Comparison of ENCODE assay signal across 8 cellular contexts in the genomic region with DNA sequence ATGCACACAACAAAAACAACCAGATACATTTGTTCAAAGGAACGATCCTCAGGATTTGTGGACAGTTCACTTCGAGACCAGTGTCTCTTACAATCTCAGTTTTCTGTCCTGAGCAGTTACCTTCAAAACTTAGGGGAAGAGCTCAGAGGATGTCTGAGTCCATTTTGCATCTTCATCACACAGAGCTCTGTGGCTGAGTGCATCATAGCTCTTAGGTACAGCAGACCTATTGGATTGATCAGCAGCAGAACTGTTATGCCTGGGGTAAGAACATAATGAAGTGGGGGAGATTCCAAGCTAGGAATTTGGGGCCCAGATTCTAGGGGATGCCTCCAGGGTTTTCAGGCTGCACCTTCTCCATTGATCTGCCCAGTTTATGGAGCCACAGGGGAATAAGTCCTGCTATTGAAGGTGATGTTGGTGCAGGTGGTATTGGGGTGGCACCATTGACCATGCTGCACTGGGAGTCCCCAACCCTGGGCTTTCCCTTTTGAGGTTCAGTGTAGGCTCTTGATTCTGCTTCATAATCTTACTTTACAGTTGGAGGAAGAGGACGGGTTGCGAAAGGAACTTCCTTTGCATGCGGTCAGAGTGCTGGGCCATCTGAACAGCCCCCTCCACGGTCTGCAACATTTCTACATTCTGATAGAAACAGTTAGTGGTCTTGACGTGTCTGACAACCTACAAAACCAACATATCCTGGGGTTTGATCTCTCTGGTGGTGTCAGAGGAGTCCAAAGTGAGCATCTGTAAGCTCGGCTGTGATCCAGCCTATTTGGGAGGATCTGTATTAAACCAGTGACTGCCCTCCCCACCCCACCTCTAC.
A peak's percentile ranks its signal among the peaks of the same experiment; 100 is the strongest.
DNase-seq lines count a peak whose midpoint lies in the region; ATAC-seq and TF ChIP-seq lines count a peak whose summit lies in the region.

No MANE protein-coding gene starts in this region.

- H3K9me3 Mint-ChIP-seq in IgD-negative memory B cell = peaks cover 1 to 2% (median 1%) of the 10 kb centered on the region in 3 donors

- H3K4me1 Mint-ChIP-seq in IgD-negative memory B cell = peaks cover 47 to 50% (median 49%) of the 10 kb centered on the region in 3 donors

- no peaks in the 10 kb centered on the region for H3K27me3 Mint-ChIP-seq in IgD-negative memory B cell

- intact Hi-C loops in sciatic nerve (cut with DNase I) = no loop called here

- H3K36me3 Mint-ChIP-seq in IgD-negative memory B cell = peaks cover 17% of the 10 kb centered on the region

- peak overlapping the region; percentile 51 to 90 (median 80) for H3K4me3 Mint-ChIP-seq in IgD-negative memory B cell

- TF ChIP-seq CTCF in GM10266 (IDR thresholded peaks at IDR 0.05; ENCODE audit: control insufficient read depth, insufficient read depth, low read depth, missing control alignments) = no peak

- peak overlapping the region; percentile 81 to 97 (median 94) for H3K27ac Mint-ChIP-seq in IgD-negative memory B cell

- DNase-seq in GM10266 (ENCODE audit: extremely low spot score) = peak; percentile 47
- DNase-seq in activated T-cell treated with anti-CD3 and anti-CD28 coated beads, Interleukin-2, amount 50 U/mL, for 1 hour = peak; percentile 34
- no peak for DNase-seq in sciatic nerve (ENCODE audit: low spot score)
- DNase-seq in NCI-H446 (lab: John Stamatoyannopoulos, UW) = no peak
- no peak for DNase-seq in hippocampal formation (lab: John Stamatoyannopoulos, UW)
- DNase-seq in NCI-H526 treated with DMSO at 0.1 percent for 48 hours (lab: John Stamatoyannopoulos, UW) = no peak

- ATAC-seq in GM21423 (IDR thresholded peaks at IDR 0.05; ENCODE audit: unreplicated experiment) = peak; percentile 67
- ATAC-seq in sciatic nerve = peak; percentile 65

Comparison
In these comparisons a context has a peak if more than half of its experiments do, and no peak if none do; other contexts are left out.
1. DNase-seq: peak in GM10266 (single experiment) and activated T-cell treated with anti-CD3 and anti-CD28 coated beads, Interleukin-2, amount 50 U/mL, for 1 hour (single experiment); none in sciatic nerve (single experiment), NCI-H446 (0 of 2), hippocampal formation (0 of 2) and NCI-H526 treated with DMSO at 0.1 percent for 48 hours (single experiment).